In the genomic region with DNA sequence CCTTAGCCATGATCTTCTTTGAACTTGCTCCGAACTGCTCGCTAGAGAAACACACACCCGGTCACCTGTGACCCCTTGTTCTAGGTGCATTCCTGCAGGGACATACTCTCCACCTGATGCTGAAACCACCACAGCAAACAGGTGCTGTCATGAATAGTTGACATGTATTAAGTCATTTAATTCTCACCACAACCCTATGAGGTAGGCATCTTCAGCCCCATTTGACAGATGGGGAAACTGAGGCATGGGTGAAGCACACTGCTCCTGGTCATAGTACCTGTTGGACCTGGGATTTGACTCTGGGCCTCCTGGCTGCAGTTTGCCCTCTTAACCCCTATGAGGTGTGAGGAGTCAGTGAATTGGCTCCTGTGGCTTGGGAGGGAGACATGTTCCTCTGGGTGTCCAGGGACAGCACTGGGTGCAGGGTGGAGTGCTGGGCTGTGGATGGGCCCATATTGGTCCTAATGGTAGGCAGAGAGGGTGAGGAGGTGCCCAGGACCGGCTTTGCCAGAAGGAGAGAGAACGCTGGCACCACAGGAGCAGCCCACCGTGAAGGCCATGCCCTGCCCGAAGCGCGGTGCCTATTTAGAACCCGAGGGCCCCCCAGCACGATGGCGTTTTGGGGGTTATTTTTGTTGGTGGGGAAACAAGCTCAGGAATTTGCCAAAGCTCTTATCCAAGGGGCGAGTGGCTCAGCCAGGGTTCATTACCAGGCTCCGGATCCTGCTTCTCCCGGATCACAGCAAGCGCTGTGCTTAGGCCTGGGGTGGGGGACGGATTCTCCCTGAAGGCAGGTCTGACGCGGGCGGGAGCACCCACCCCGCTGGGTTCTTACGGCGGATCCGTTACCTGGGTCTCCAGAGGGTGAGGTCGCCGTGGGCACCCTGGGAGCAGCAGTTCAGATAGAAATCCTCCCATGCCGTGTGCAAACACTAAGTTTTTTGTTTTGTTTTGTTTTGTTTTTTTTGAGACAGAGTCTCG, we compare ENCODE assay signal across 15 cellular contexts.
"Had no signal": no experiment of that assay in that cellular context is flagged by ENCODE, and none has a peak within 500 bp of the region (broad histone marks: within the 10 kb centered on the region; RNA-seq: fewer than 3 reads in every experiment).

No MANE protein-coding gene starts in this region.

- H3K4me3 ChIP-seq: dorsolateral prefrontal cortex, esophagus muscularis mucosa, ovary, uterus had no signal

- H3K9me3 ChIP-seq: esophagus muscularis mucosa, ovary, uterus had no signal

- H3K9me3 Mint-ChIP-seq: activated naive CD8-positive, alpha-beta T cell treated with anti-CD3 and anti-CD28 coated beads for 36 hours; activated T-cell treated with anti-CD3 and anti-CD28 coated beads, Interleukin-2, amount 50 U/mL, for 24 hours; nephron progenitor cell; T-helper 2 cell treated with Interferon-gamma antibody and Interleukin-4, amounts not matched to agents 5 μg/mL and 100 μg/mL, for 36 hours had no signal

- DNase-seq: activated CD4-positive, alpha-beta T cell treated with anti-CD3 and anti-CD28 coated beads, Interleukin-2, amount 50 U/mL, for 4 hours; activated effector memory CD4-positive, alpha-beta T cell treated with anti-CD3 and anti-CD28 coated beads, Interleukin-2, amount 50 U/mL, for 16 hours; activated naive CD8-positive, alpha-beta T cell treated with anti-CD3 and anti-CD28 coated beads for 36 hours; activated T-cell treated with anti-CD3 and anti-CD28 coated beads, Interleukin-2, amount 50 U/mL, for 24 hours; anterior cingulate cortex; dorsolateral prefrontal cortex; mammary epithelial cell; nephron progenitor cell; stimulated activated CD4-positive, alpha-beta T cell treated with anti-CD3 and anti-CD28 coated beads, Interleukin-15, amount 100 ng/mL, for 24 hours; stimulated activated CD4-positive, alpha-beta T cell treated with anti-CD3 and anti-CD28 coated beads, Interleukin-4, amount 100 ng/mL, for 4 hours; uterus had no signal

- H3K27me3 ChIP-seq: dorsolateral prefrontal cortex, ovary, uterus had no signal

- H3K27ac ChIP-seq: dorsolateral prefrontal cortex, esophagus muscularis mucosa, ovary, uterus had no signal

- H3K4me1 ChIP-seq: uterus had no signal

- H3K36me3 ChIP-seq: ovary, uterus had no signal

- FAIRE-seq: endometrium had no signal

- H3K4me3 Mint-ChIP-seq: activated naive CD8-positive, alpha-beta T cell treated with anti-CD3 and anti-CD28 coated beads for 36 hours; activated T-cell treated with anti-CD3 and anti-CD28 coated beads, Interleukin-2, amount 50 U/mL, for 24 hours; nephron progenitor cell; T-helper 2 cell treated with Interferon-gamma antibody and Interleukin-4, amounts not matched to agents 5 μg/mL and 100 μg/mL, for 36 hours had no signal

- H3K27ac Mint-ChIP-seq: activated naive CD8-positive, alpha-beta T cell treated with anti-CD3 and anti-CD28 coated beads for 36 hours; activated T-cell treated with anti-CD3 and anti-CD28 coated beads, Interleukin-2, amount 50 U/mL, for 24 hours; nephron progenitor cell; T-helper 2 cell treated with Interferon-gamma antibody and Interleukin-4, amounts not matched to agents 5 μg/mL and 100 μg/mL, for 36 hours had no signal
